Comparison of ENCODE assay signal across 16 cellular contexts in genomic region chr15:44554934-44555723, GRCh38. TPM values are rescaled to one million over a fixed set of nuclear protein-coding genes. Genes with fewer than 3 reads are reported as not detected.
A peak's percentile ranks its signal among the peaks of the same experiment; 100 is the strongest.
DNase-seq lines count a peak whose midpoint lies in the region; ATAC-seq, FAIRE-seq and TF ChIP-seq lines count a peak whose summit lies in the region.
"Had no signal": no experiment of that assay in that cellular context is flagged by ENCODE, and none has a peak within 500 bp of the region (broad histone marks: within the 10 kb centered on the region; RNA-seq: fewer than 3 reads in every experiment).

No MANE protein-coding gene starts in this region.

- no peak for FAIRE-seq in GM12891 (lab: Jason Lieb, UNC)
- FAIRE-seq: TTC549 had no signal

- RAD21 ChIA-PET in HCT116 (lab: Charles Lee; ENCODE audit: low non-redundant PET in 1 of 2, low total read pairs in 2 of 2, uncharacterized antibody in 2 of 2, unreplicated experiment in 2 of 2), result no interaction called here

- H3K9ac ChIP-seq in HCT116 (ENCODE audit: low read length), result no peak overlapping the region
- H3K9ac ChIP-seq: GM23248 had no signal

- no peaks in the 10 kb centered on the region for H3K27me3 ChIP-seq in CD4-positive, alpha-beta T cell (ENCODE audit: control insufficient read depth, insufficient read depth, low read length)
- no peaks in the 10 kb centered on the region for H3K27me3 ChIP-seq in HCT116 (ENCODE audit: insufficient read depth, low read length)

- H3K79me2 ChIP-seq in HCT116 (ENCODE audit: insufficient read depth, low read length), result peaks cover 90% of the 10 kb centered on the region

- BruUV-seq in HCT116 (replicated peaks; lab: Mats Ljungman, UMichigan), result TSS peak; percentile 8

- peak overlapping the region; percentile 30 for H3K4me3 Mint-ChIP-seq in CD4-positive, alpha-beta T cell
- no peak overlapping the region for H3K4me3 Mint-ChIP-seq in activated naive CD8-positive, alpha-beta T cell treated with anti-CD3 and anti-CD28 coated beads, Interleukin-2, amount 10 ng/mL, durations not matched to agents 7 days and 5 days

- no peak for TF ChIP-seq RAD21 in HCT116 (IDR thresholded peaks at IDR 0.05; ENCODE audit: low read depth)

- no peaks in the 10 kb centered on the region for H3K9me3 ChIP-seq in CD4-positive, alpha-beta T cell (ENCODE audit: control insufficient read depth, low read length)
- H3K9me3 ChIP-seq in HCT116 (ENCODE audit: control insufficient read depth in 1 of 2, insufficient read depth in 1 of 2, low read depth in 1 of 2, low read length in 2 of 2), result no peaks in the 10 kb centered on the region

- POLR2A ChIA-PET in CD4-positive, alpha-beta T cell (lab: Charles Lee), result interaction anchor here (0.9 to 2.0 kb wide), 9 partner anchors 9 to 267 kb away, joined by 3 to 14 read pairs (median 3); partner anchors contain the start of gene EIF3J
- POLR2A ChIA-PET in HCT116 (lab: Charles Lee), result no interaction called here
- POLR2A ChIA-PET in activated naive CD8-positive, alpha-beta T cell treated with anti-CD3 and anti-CD28 coated beads, Interleukin-2, amount 10 ng/mL, durations not matched to agents 7 days and 5 days (lab: Charles Lee), result interaction anchor here (0.9 to 1.6 kb wide), 4 partner anchors 9 to 128 kb away, joined by 3 to 8 read pairs (median 4); partner anchors contain the start of genes CTDSPL2 and EIF3J

- H3K27me3 Mint-ChIP-seq in CD4-positive, alpha-beta T cell, result no peaks in the 10 kb centered on the region
- H3K27me3 Mint-ChIP-seq in activated naive CD8-positive, alpha-beta T cell treated with anti-CD3 and anti-CD28 coated beads, Interleukin-2, amount 10 ng/mL, durations not matched to agents 7 days and 5 days, result no peaks in the 10 kb centered on the region

- H2AFZ ChIP-seq in HCT116 (ENCODE audit: low read depth, low read length, poor library complexity, severe bottlenecking), result no peak overlapping the region
- H2AFZ ChIP-seq: GM23248 had no signal

- no peak for TF ChIP-seq CTCF in CD4-positive, alpha-beta T cell (IDR thresholded peaks at IDR 0.05)
- no peak for TF ChIP-seq CTCF in HCT116 (IDR thresholded peaks at IDR 0.05 in 2 of 3, conservative IDR thresholded peaks at IDR 0.05 in 1 of 3; ENCODE audit: borderline replicate concordance in 1 of 3, insufficient read depth in 1 of 3, low read depth in 2 of 3, low read length in 2 of 3)

- no peaks in the 10 kb centered on the region; a peak in 1 of 4 replicates for H3K4me1 ChIP-seq in HCT116 (ENCODE audit: control insufficient read depth in 1 of 2, insufficient read depth in 2 of 2, low read length in 2 of 2)

- no peak overlapping the region for H3K4me3 ChIP-seq in HCT116 (replicated peaks in 1 of 2; ENCODE audit: low read depth in 1 of 2, low read length in 2 of 2)
- H3K4me3 ChIP-seq: GM23248 had no signal

- H3K4me2 ChIP-seq in HCT116 (ENCODE audit: low read length), result no peak overlapping the region

- H3K36me3 ChIP-seq in HCT116 (ENCODE audit: control insufficient read depth in 1 of 2, insufficient read depth in 2 of 2, low read length in 2 of 2), result peaks cover 61 to 68% of the 10 kb centered on the region in 2 experiments

- peaks cover 73% of the 10 kb centered on the region for H3K36me3 Mint-ChIP-seq in CD4-positive, alpha-beta T cell (ENCODE audit: low read depth)
- H3K36me3 Mint-ChIP-seq in activated naive CD8-positive, alpha-beta T cell treated with anti-CD3 and anti-CD28 coated beads, Interleukin-2, amount 10 ng/mL, durations not matched to agents 7 days and 5 days, result peaks cover 26% of the 10 kb centered on the region

- CTCF ChIA-PET in CD4-positive, alpha-beta T cell (lab: Charles Lee), result interaction anchor here (1.0 to 1.6 kb wide), 2 partner anchors 9 to 23 kb away, joined by 3 to 8 read pairs; no protein-coding TSS in a partner anchor
- CTCF ChIA-PET in HCT116 (lab: Charles Lee), result interaction anchor here (1.7 kb wide), 1 partner anchor 9 kb away, joined by 8 read pairs; no protein-coding TSS in a partner anchor

- peak overlapping the region; percentile 77 for H3K27ac Mint-ChIP-seq in CD4-positive, alpha-beta T cell
- peak overlapping the region; percentile 70 for H3K27ac Mint-ChIP-seq in activated naive CD8-positive, alpha-beta T cell treated with anti-CD3 and anti-CD28 coated beads, Interleukin-2, amount 10 ng/mL, durations not matched to agents 7 days and 5 days

- H3K4me1 Mint-ChIP-seq in CD4-positive, alpha-beta T cell (ENCODE audit: low read depth), result peaks cover 47% of the 10 kb centered on the region
- H3K4me1 Mint-ChIP-seq in activated naive CD8-positive, alpha-beta T cell treated with anti-CD3 and anti-CD28 coated beads, Interleukin-2, amount 10 ng/mL, durations not matched to agents 7 days and 5 days, result peaks cover 15% of the 10 kb centered on the region

- no peaks in the 10 kb centered on the region for H3K9me3 Mint-ChIP-seq in CD4-positive, alpha-beta T cell
- no peaks in the 10 kb centered on the region for H3K9me3 Mint-ChIP-seq in activated naive CD8-positive, alpha-beta T cell treated with anti-CD3 and anti-CD28 coated beads, Interleukin-2, amount 10 ng/mL, durations not matched to agents 7 days and 5 days

- no peak for DNase-seq in CD4-positive, alpha-beta T cell
- DNase-seq in HCT116 (ENCODE audit: low read depth, low spot score) (no peak), lung microvascular endothelial cell (ENCODE audit: low read depth in 2 of 2) (peak; percentile 57 to 67), AG08395 (ENCODE audit: low spot score) (no peak), T1000 (lab: John Stamatoyannopoulos, UW) (no peak), cortex of kidney (lab: John Stamatoyannopoulos, UW) (no peak), GM12891 (ENCODE audit: insufficient read length, low spot score) (no peak)
- DNase-seq in activated naive CD8-positive, alpha-beta T cell treated with anti-CD3 and anti-CD28 coated beads, Interleukin-2, amount 10 ng/mL, durations not matched to agents 7 days and 5 days, result no peak
- DNase-seq: GF-D8, GM23248, Karpas-422, kidney glomerular epithelial cell, NCI-H1436 treated with DMSO at 0.1 percent for 48 hours, NCI-H748 treated with DMSO at 0.1 percent for 48 hours had no signal

- intact Hi-C loops in CD4-positive, alpha-beta T cell (cut with DNase I, micrococcal nuclease), result no loop called here
- intact Hi-C loops in HCT116 (cut with micrococcal nuclease), result loop anchor here (10.0 kb wide), 1 partner anchor 680 kb away; no protein-coding TSS in a partner anchor

- peaks cover 24% of the 10 kb centered on the region; the same call in 1 of the 2 replicates for H4K20me1 ChIP-seq in HCT116 (ENCODE audit: insufficient read depth)

- ATAC-seq in CD4-positive, alpha-beta T cell (ENCODE audit: poor library complexity), result peak; percentile 77
- no peak for ATAC-seq in HCT116
- peak; percentile 68 for ATAC-seq in activated naive CD8-positive, alpha-beta T cell treated with anti-CD3 and anti-CD28 coated beads, Interleukin-2, amount 10 ng/mL, durations not matched to agents 7 days and 5 days (ENCODE audit: low read depth)
- ATAC-seq: sciatic nerve had no signal

- TF ChIP-seq POLR2A in HCT116 (IDR thresholded peaks at IDR 0.05; ENCODE audit: borderline replicate concordance, extremely low read depth, insufficient read depth, insufficient read length) (no peak), GM12891 (IDR thresholded peaks at IDR 0.05; ENCODE audit: low read depth, low read length) (no peak)

- H3K27ac ChIP-seq in CD4-positive, alpha-beta T cell (ENCODE audit: low read depth, low read length), result no peak overlapping the region
- H3K27ac ChIP-seq in HCT116 (ENCODE audit: low read depth, low read length), result no peak overlapping the region
- H3K27ac ChIP-seq: GM23248 had no signal

- H3K9me2 ChIP-seq in HCT116 (ENCODE audit: insufficient read depth), result no peaks in the 10 kb centered on the region

TF ChIP-seq in HCT116, 20 proteins besides CTCF, POLR2A, EP300 and RAD21 (continues in another document):
- TF ChIP-seq ZFX (IDR thresholded peaks at IDR 0.05) (no peak), FOSL1 (IDR thresholded peaks at IDR 0.05; ENCODE audit: low read depth) (no peak)

TF ChIP-seq in GM12891, 5 proteins besides CTCF, POLR2A, EP300 and RAD21:
- TF ChIP-seq POU2F2 (IDR thresholded peaks at IDR 0.05; ENCODE audit: low read depth, low read length) (no peak), SPI1 (IDR thresholded peaks at IDR 0.05; ENCODE audit: low read depth, low read length) (no peak), PAX5 (IDR thresholded peaks at IDR 0.05; ENCODE audit: insufficient read depth, low read length, severe bottlenecking) (no peak), TAF1 (IDR thresholded peaks at IDR 0.05; ENCODE audit: low read depth, low read length) (no peak), POLR2AphosphoS5 (IDR thresholded peaks at IDR 0.05; ENCODE audit: low read depth, low read length) (no peak)
TF ChIP-seq in GM12891: peak in this region for 0.

RNA-seq across cellular contexts. Expression of gene EIF3J, which starts 18.2 kb away (rescaled TPM):
- total RNA-seq in CD4-positive, alpha-beta T cell, result 10 to 100 TPM; 67.6 to 69.2 TPM
- total RNA-seq in HCT116 (2021; ENCODE audit: unreplicated experiment) (68.6 TPM), lung microvascular endothelial cell (33.6 and 39.3 TPM in 2 replicates)
- polyA plus RNA-seq in HCT116 (2012), result 35.2 and 49.2 TPM in 2 replicates
- total RNA-seq in activated naive CD8-positive, alpha-beta T cell treated with anti-CD3 and anti-CD28 coated beads, Interleukin-2, amount 10 ng/mL, durations not matched to agents 7 days and 5 days, result 10 to 100 TPM; 63.6 to 69.0 TPM
- 51.3 TPM for polyA plus RNA-seq in GM12891 (2012; ENCODE audit: low read depth, missing spikeins)

Comparison
In these comparisons a context has a peak if more than half of its experiments do, and no peak if none do; other contexts are left out.
1. DNase-seq: peak in lung microvascular endothelial cell (2 of 2); none in CD4-positive, alpha-beta T cell (0 of 10), HCT116 (single experiment), activated naive CD8-positive, alpha-beta T cell treated with anti-CD3 and anti-CD28 coated beads, Interleukin-2, amount 10 ng/mL, durations not matched to agents 7 days and 5 days (single experiment), AG08395 (single experiment), T1000 (single experiment), cortex of kidney (single experiment) and GM12891 (single experiment).